8 cellular contexts compared by ENCODE assay signal in the genomic region with DNA sequence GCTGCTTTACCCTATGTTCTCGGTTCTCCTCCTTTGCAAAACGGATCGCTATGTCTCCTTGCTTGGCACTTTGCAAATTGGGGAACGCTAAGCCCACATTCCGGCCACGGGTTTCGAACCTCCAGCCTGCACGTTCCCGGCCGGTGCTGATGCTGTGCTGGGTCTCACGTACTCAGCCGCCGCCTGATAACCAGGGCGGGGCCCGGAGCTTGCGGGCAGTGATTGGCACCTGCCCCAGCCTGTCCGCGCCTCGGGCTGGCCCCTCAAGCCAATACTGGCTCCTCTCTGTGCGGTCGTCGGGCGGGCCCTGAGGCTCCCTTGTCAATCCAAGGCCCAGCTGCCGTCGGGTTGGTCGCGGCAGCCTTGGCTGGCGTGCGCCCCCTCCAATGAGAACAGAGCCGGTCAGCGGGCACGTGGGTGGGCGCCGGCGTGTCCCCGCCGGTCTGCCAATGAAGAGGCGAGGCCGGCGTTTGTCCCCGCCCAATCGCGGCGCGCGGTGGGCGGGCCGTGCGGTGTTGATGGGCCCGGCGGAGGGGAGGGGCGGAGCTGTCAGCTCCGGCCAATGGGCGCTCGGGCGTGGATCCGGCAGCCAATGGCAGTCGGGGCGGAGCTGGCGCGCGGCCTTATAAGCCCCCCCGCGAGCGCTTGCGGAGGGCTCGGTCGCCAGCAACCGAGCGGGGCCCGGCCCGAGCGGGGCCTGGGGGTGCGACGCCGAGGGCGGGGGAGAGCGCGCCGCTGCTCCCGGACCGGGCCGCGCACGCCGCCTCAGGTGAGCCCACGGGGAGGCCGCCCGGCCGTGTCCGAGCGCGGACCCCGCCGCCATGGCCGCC. TPM values are rescaled to one million over a fixed set of nuclear protein-coding genes. Genes with fewer than 3 reads are reported as not detected.
DNase-seq lines count a peak whose midpoint lies in the region; ATAC-seq and TF ChIP-seq lines count a peak whose summit lies in the region.

KDM4B (plus strand) TSS at position 652 of the 830 bp plus-strand sequence. CDS start 63,778 bp downstream, outside the sequence.

- peak; percentile 100 for DNase-seq in NCI-H2196 treated with DMSO at 0.1 percent for 48 hours (lab: John Stamatoyannopoulos, UW; ENCODE audit: unreplicated experiment)
- peak; percentile 99 to 100 for DNase-seq in breast epithelium (ENCODE audit: low spot score in 2 of 2)
- peak; percentile 96 for DNase-seq in smooth muscle cell (lab: John Stamatoyannopoulos, UW; ENCODE audit: unreplicated experiment)

- H3F3A ChIP-seq in smooth muscle cell (ENCODE audit: low read depth) = peaks cover 23% of the 10 kb centered on the region

- H3K27me3 ChIP-seq in ACC112 (ENCODE audit: insufficient read depth, low read length) = no peaks in the 10 kb centered on the region
- no peaks in the 10 kb centered on the region for H3K27me3 ChIP-seq in breast epithelium
- peaks cover 15% of the 10 kb centered on the region; the same call in 1 of the 2 replicates for H3K27me3 ChIP-seq in iPS-20b (ENCODE audit: insufficient read depth, low read length)
- H3K27me3 ChIP-seq in smooth muscle cell (ENCODE audit: low read depth) = no peaks in the 10 kb centered on the region

- peaks cover 46% of the 10 kb centered on the region for H3K79me2 ChIP-seq in ACC112 (ENCODE audit: control insufficient read depth, insufficient read depth, low read length, unreplicated experiment)
- peaks cover 43% of the 10 kb centered on the region for H3K79me2 ChIP-seq in smooth muscle cell (ENCODE audit: low read depth)

- H3K4me2 ChIP-seq in smooth muscle cell = peak within 1 kb of the TSS; percentile 85

- WGBS in smooth muscle cell (ENCODE audit: low lambda C conversion rate) = 1% methylated on average over 76 of the region's 96 CpGs

- no peaks in the 10 kb centered on the region for H3K9me3 ChIP-seq in breast epithelium
- no peaks in the 10 kb centered on the region for H3K9me3 ChIP-seq in iPS-20b (ENCODE audit: insufficient read depth, low read depth, low read length)
- no peaks in the 10 kb centered on the region for H3K9me3 ChIP-seq in smooth muscle cell (replicated peaks; ENCODE audit: low read depth)

- TF ChIP-seq CTCF in VCaP (conservative IDR thresholded peaks at IDR 0.05) (no peak), breast epithelium (IDR thresholded peaks at IDR 0.05) (no peak), smooth muscle cell (IDR thresholded peaks at IDR 0.05; ENCODE audit: borderline replicate concordance, insufficient read depth, poor library complexity, severe bottlenecking) (no peak)

- H2AFZ ChIP-seq in ACC112 (ENCODE audit: low read length, unreplicated experiment) (peak within 1 kb of the TSS; percentile 9), smooth muscle cell (ENCODE audit: low read depth) (no peak within 1 kb of the TSS)

- H3K36me3 ChIP-seq in ACC112 (ENCODE audit: insufficient read depth, low read length) (no peaks in the 10 kb centered on the region), breast epithelium (no peaks in the 10 kb centered on the region), iPS-20b (ENCODE audit: insufficient read depth, low read depth, low read length) (no peaks in the 10 kb centered on the region), smooth muscle cell (ENCODE audit: low read depth) (no peaks in the 10 kb centered on the region)

- H3K9ac ChIP-seq in iPS-20b (ENCODE audit: low read depth, low read length) (peak within 1 kb of the TSS; percentile 70; the same call in 1 of the 2 replicates), smooth muscle cell (ENCODE audit: low read depth) (peak within 1 kb of the TSS; percentile 69)

- H3K4me3 ChIP-seq in ACC112 (ENCODE audit: low read depth, low read length) (peak within 1 kb of the TSS; percentile 85), breast epithelium (peak within 1 kb of the TSS; percentile 67 to 78 (median 75)), iPS-20b (ENCODE audit: low read length) (peak within 1 kb of the TSS; percentile 74), smooth muscle cell (peak within 1 kb of the TSS; percentile 56)

- H4K20me1 ChIP-seq in smooth muscle cell (ENCODE audit: low read depth) = peaks cover 43% of the 10 kb centered on the region

- intact Hi-C loops in breast epithelium (cut with DNase I; ENCODE audit: low total_unique reads) = no loop called here

- no peak for TF ChIP-seq POLR2A in breast epithelium (IDR thresholded peaks at IDR 0.05)

- ATAC-seq in GM18870 (IDR thresholded peaks at IDR 0.05; ENCODE audit: unreplicated experiment) (peak; percentile 91), HG03135 (IDR thresholded peaks at IDR 0.05; ENCODE audit: unreplicated experiment) (peak; percentile 89)

- H3K27ac ChIP-seq in ACC112 (ENCODE audit: low read depth, low read length) (peak within 1 kb of the TSS; percentile 55), VCaP (peak within 1 kb of the TSS; percentile 80), breast epithelium (peak within 1 kb of the TSS; percentile 81 to 91), iPS-20b (ENCODE audit: low read length) (no peak within 1 kb of the TSS), smooth muscle cell (ENCODE audit: low read depth) (peak within 1 kb of the TSS; percentile 80)

- peaks cover 25% of the 10 kb centered on the region for H3K4me1 ChIP-seq in ACC112 (ENCODE audit: control insufficient read depth, insufficient read depth, low read length, unreplicated experiment)
- H3K4me1 ChIP-seq in breast epithelium = peaks cover 3 to 21% of the 10 kb centered on the region in 2 donors
- H3K4me1 ChIP-seq in iPS-20b (ENCODE audit: insufficient read depth, low read length) = peaks cover 15% of the 10 kb centered on the region; the same call in 1 of the 2 replicates
- H3K4me1 ChIP-seq in smooth muscle cell (ENCODE audit: low read depth) = peaks cover 15% of the 10 kb centered on the region

RNA-seq across cellular contexts. Expression of gene KDM4B, which starts in this region (rescaled TPM):
- 10 to 100 TPM; 25.0 to 55.3 (median 40.3) TPM for total RNA-seq in breast epithelium
- total RNA-seq in smooth muscle cell = 24.6 and 27.9 TPM in 2 replicates
- 32.3 and 45.1 TPM in 2 replicates for polyA plus RNA-seq in smooth muscle cell
